17 cellular contexts compared by ENCODE assay signal in genomic region chr16:1968146-1968953, GRCh38. TPM values are rescaled to one million over a fixed set of nuclear protein-coding genes. Genes with fewer than 3 reads are reported as not detected.
DNase-seq lines count a peak whose midpoint lies in the region; ATAC-seq and TF ChIP-seq lines count a peak whose summit lies in the region.
"Had no signal": no experiment of that assay in that cellular context is flagged by ENCODE, and none has a peak within 500 bp of the region (broad histone marks: within the 10 kb centered on the region; RNA-seq: fewer than 3 reads in every experiment).

No MANE protein-coding gene starts in this region.

- H3K36me3 Mint-ChIP-seq in activated CD4-positive, alpha-beta T cell treated with anti-CD3 and anti-CD28 coated beads for 36 hours (ENCODE audit: low read depth), result peaks cover 37% of the 10 kb centered on the region

- no peak overlapping the region for H3K4me3 Mint-ChIP-seq in activated CD4-positive, alpha-beta T cell treated with anti-CD3 and anti-CD28 coated beads for 36 hours

- no peak for ATAC-seq in HCT116
- ATAC-seq in activated CD4-positive, alpha-beta T cell treated with anti-CD3 and anti-CD28 coated beads for 36 hours, result no peak

- H4K20me1 ChIP-seq in HCT116 (ENCODE audit: insufficient read depth), result peaks cover 6% of the 10 kb centered on the region; the same call in 1 of the 2 replicates

- TF ChIP-seq POLR2A in HCT116 (IDR thresholded peaks at IDR 0.05; ENCODE audit: borderline replicate concordance, extremely low read depth, insufficient read depth, insufficient read length) (no peak), testis (IDR thresholded peaks at IDR 0.05) (no peak)

- intact Hi-C loops in HCT116 (cut with micrococcal nuclease) (no loop called here), testis (cut with DNase I; ENCODE audit: low total_unique reads) (no loop called here)
- intact Hi-C loops in activated CD4-positive, alpha-beta T cell treated with anti-CD3 and anti-CD28 coated beads for 36 hours (cut with DNase I, micrococcal nuclease), result no loop called here

- H3K9ac ChIP-seq in HCT116 (ENCODE audit: low read length), result no peak overlapping the region

- 85% methylated on average over 27 to 34 of the region's 41 CpGs for WGBS in testis, 2 donors

- BruUV-seq in HCT116 (replicated peaks; lab: Mats Ljungman, UMichigan), result no TSS peak

- H3K36me3 ChIP-seq in HCT116 (ENCODE audit: control insufficient read depth in 1 of 2, insufficient read depth in 2 of 2, low read length in 2 of 2) (peaks cover 4 to 9% of the 10 kb centered on the region in 2 experiments; a peak in 3 of 4 replicates), testis (ENCODE audit: low read depth, missing control alignments) (no peaks in the 10 kb centered on the region)

- H3K4me3 ChIP-seq in HCT116 (replicated peaks in 1 of 2; ENCODE audit: low read depth in 1 of 2, low read length in 2 of 2) (no peak overlapping the region), testis (no peak overlapping the region)

- peaks cover 7 to 20% of the 10 kb centered on the region in 2 experiments for H3K4me1 ChIP-seq in HCT116 (ENCODE audit: control insufficient read depth in 1 of 2, insufficient read depth in 2 of 2, low read length in 2 of 2)
- H3K4me1 ChIP-seq in testis, result peaks cover 24% of the 10 kb centered on the region

- H3K27ac Mint-ChIP-seq in activated CD4-positive, alpha-beta T cell treated with anti-CD3 and anti-CD28 coated beads for 36 hours, result no peak overlapping the region

- H3K27me3 ChIP-seq in HCT116 (ENCODE audit: insufficient read depth, low read length) (no peaks in the 10 kb centered on the region), testis (no peaks in the 10 kb centered on the region)

- H3K4me2 ChIP-seq in HCT116 (ENCODE audit: low read length), result no peak overlapping the region

- TF ChIP-seq CTCF in HCT116 (IDR thresholded peaks at IDR 0.05 in 2 of 3, conservative IDR thresholded peaks at IDR 0.05 in 1 of 3; ENCODE audit: borderline replicate concordance in 1 of 3, insufficient read depth in 1 of 3, low read depth in 2 of 3, low read length in 2 of 3) (no peak), testis (IDR thresholded peaks at IDR 0.05) (no peak)

- POLR2A ChIA-PET in HCT116 (lab: Charles Lee), result interaction anchor here (4.0 to 5.9 kb wide), 2 partner anchors 7 to 12 kb away, joined by 21 to 104 read pairs; partner anchors contain the start of genes GFER and NOXO1
- POLR2A ChIA-PET in activated CD4-positive, alpha-beta T cell treated with anti-CD3 and anti-CD28 coated beads for 36 hours (lab: Charles Lee), result no interaction called here

- H3K79me2 ChIP-seq in HCT116 (ENCODE audit: insufficient read depth, low read length), result peaks cover 55% of the 10 kb centered on the region

- no peak for TF ChIP-seq RAD21 in HCT116 (IDR thresholded peaks at IDR 0.05; ENCODE audit: low read depth)

- DNase-seq in HCT116 (ENCODE audit: low read depth, low spot score) (no peak), caudate nucleus (lab: John Stamatoyannopoulos, UW) (peak in 38 of 61 donors; percentile 9 to 85 (median 50)), putamen (ENCODE audit: low spot score) (peak; percentile 67), testis (no peak)
- no peak for DNase-seq in activated CD4-positive, alpha-beta T cell treated with anti-CD3 and anti-CD28 coated beads for 36 hours
- DNase-seq: ACHN, C1 segment of cervical spinal cord, DMS79, KG1, MV-4-11, NCI-H1694 treated with DMSO at 0.1 percent for 48 hours, NCI-H2107, NCI-H510A, NCI-H774, Right ventricle myocardium superior had no signal

- H3K4me1 Mint-ChIP-seq in activated CD4-positive, alpha-beta T cell treated with anti-CD3 and anti-CD28 coated beads for 36 hours, result peaks cover 26% of the 10 kb centered on the region

- H2AFZ ChIP-seq in HCT116 (ENCODE audit: low read depth, low read length, poor library complexity, severe bottlenecking), result no peak overlapping the region

- H3K27ac ChIP-seq in HCT116 (ENCODE audit: low read depth, low read length) (0 out of 2 replicates have a peak overlapping the region, but pooled peaks have one; percentile 13), caudate nucleus (ENCODE audit: low read depth, low read length) (peak overlapping the region; percentile 62), testis (no peak overlapping the region)

- H3K9me2 ChIP-seq in HCT116 (ENCODE audit: insufficient read depth), result no peaks in the 10 kb centered on the region

- RAD21 ChIA-PET in HCT116 (lab: Charles Lee; ENCODE audit: low non-redundant PET in 1 of 2, low total read pairs in 2 of 2, uncharacterized antibody in 2 of 2, unreplicated experiment in 2 of 2), result no interaction called here

- CTCF ChIA-PET in HCT116 (lab: Charles Lee), result no interaction called here
- CTCF ChIA-PET in activated CD4-positive, alpha-beta T cell treated with anti-CD3 and anti-CD28 coated beads for 36 hours (lab: Charles Lee), result no interaction called here

- no peaks in the 10 kb centered on the region for H3K27me3 Mint-ChIP-seq in activated CD4-positive, alpha-beta T cell treated with anti-CD3 and anti-CD28 coated beads for 36 hours

- H3K9me3 Mint-ChIP-seq in activated CD4-positive, alpha-beta T cell treated with anti-CD3 and anti-CD28 coated beads for 36 hours (ENCODE audit: low read depth), result no peaks in the 10 kb centered on the region

- H3K9me3 ChIP-seq in HCT116 (ENCODE audit: control insufficient read depth in 1 of 2, insufficient read depth in 1 of 2, low read depth in 1 of 2, low read length in 2 of 2) (no peaks in the 10 kb centered on the region), testis (no peaks in the 10 kb centered on the region)

TF ChIP-seq in HCT116, 20 proteins besides CTCF, POLR2A, EP300 and RAD21 (continues in another document):
- no peak for TF ChIP-seq ZBTB33 (IDR thresholded peaks at IDR 0.05; ENCODE audit: extremely low read depth, insufficient replicate concordance, low read length)
- no peak for TF ChIP-seq SRF (IDR thresholded peaks at IDR 0.05; ENCODE audit: low read depth)

RNA-seq across cellular contexts. Expression of gene RNF151, which starts 1.7 kb away (rescaled TPM):
- total RNA-seq in HCT116 (2021; ENCODE audit: unreplicated experiment) (0.30 TPM), testis (100 to 1,000 TPM in 1 of 2 donors, 10 to 100 TPM in 1; 86.7 to 210 TPM)
- polyA plus RNA-seq in HCT116 (2012), result 0.15 TPM in 1 of 2 replicates, not detected in the other
- not detected for total RNA-seq in activated CD4-positive, alpha-beta T cell treated with anti-CD3 and anti-CD28 coated beads for 36 hours
- 153 TPM for polyA plus RNA-seq in testis (ENCODE audit: insufficient read depth, low read depth, low replicate concordance)
- total RNA-seq: H1, OCI-LY7, Right ventricle myocardium superior had no signal
- polyA plus RNA-seq: H1 had no signal

RNA-seq across cellular contexts. Expression of gene TBL3, which starts 3.5 kb away (rescaled TPM):
- total RNA-seq in HCT116 (2021; ENCODE audit: unreplicated experiment) (68.9 TPM), testis (100 to 1,000 TPM in 1 of 2 donors, 10 to 100 TPM in 1; 83.4 to 109 TPM)
- polyA plus RNA-seq in HCT116 (2012), result 60.9 and 68.3 TPM in 2 replicates
- total RNA-seq in activated CD4-positive, alpha-beta T cell treated with anti-CD3 and anti-CD28 coated beads for 36 hours, result 10 to 100 TPM; 47.4 to 48.6 TPM
- polyA plus RNA-seq in testis (ENCODE audit: insufficient read depth, low read depth, low replicate concordance), result 77.1 TPM

RNA-seq across cellular contexts. Expression of gene RPS2, which starts 3.7 kb away (rescaled TPM):
- total RNA-seq in HCT116 (2021; ENCODE audit: unreplicated experiment) (6,265 TPM), testis (1,000 to 10,000 TPM in 1 of 2 donors, 100 to 1,000 TPM in 1; 744 to 1,779 TPM)
- polyA plus RNA-seq in HCT116 (2012), result 11,405 and 12,752 TPM in 2 replicates
- total RNA-seq in activated CD4-positive, alpha-beta T cell treated with anti-CD3 and anti-CD28 coated beads for 36 hours, result 1,000 to 10,000 TPM; 5,351 to 6,287 TPM
- 1,272 TPM for polyA plus RNA-seq in testis (ENCODE audit: insufficient read depth, low read depth, low replicate concordance)

RNA-seq across cellular contexts. Expression of gene NDUFB10, which starts 9.0 kb away (rescaled TPM):
- total RNA-seq in HCT116 (2021; ENCODE audit: unreplicated experiment) (273 TPM), testis (100 to 1,000 TPM; 127 to 211 TPM)
- 353 and 368 TPM in 2 replicates for polyA plus RNA-seq in HCT116 (2012)
- total RNA-seq in activated CD4-positive, alpha-beta T cell treated with anti-CD3 and anti-CD28 coated beads for 36 hours, result 100 to 1,000 TPM; 113 to 118 TPM
- polyA plus RNA-seq in testis (ENCODE audit: insufficient read depth, low read depth, low replicate concordance), result 186 TPM

RNA-seq across cellular contexts. Expression of gene NOXO1, which starts 12.9 kb away (rescaled TPM):
- total RNA-seq in HCT116 (2021; ENCODE audit: unreplicated experiment) (10.0 TPM), testis (1 to 10 TPM; 4.8 to 7.6 TPM)
- polyA plus RNA-seq in HCT116 (2012), result 4.4 and 5.3 TPM in 2 replicates
- total RNA-seq in activated CD4-positive, alpha-beta T cell treated with anti-CD3 and anti-CD28 coated beads for 36 hours, result not detected
- polyA plus RNA-seq in testis (ENCODE audit: insufficient read depth, low read depth, low replicate concordance), result 3.7 TPM
- total RNA-seq: Right ventricle myocardium superior had no signal

Comparison
In these comparisons a context has a peak if more than half of its experiments do, and no peak if none do; other contexts are left out.
1. DNase-seq: peak in caudate nucleus (38 of 61) and putamen (single experiment); none in HCT116 (single experiment), activated CD4-positive, alpha-beta T cell treated with anti-CD3 and anti-CD28 coated beads for 36 hours (single experiment) and testis (single experiment).
2. H3K27ac ChIP-seq: peak in HCT116 (single experiment) and caudate nucleus (single experiment); none in testis (0 of 2).
3. RNA of gene RNF151, which starts 1.7 kb away (total RNA-seq): 86.7 to 210 TPM in testis; 0.30 TPM in HCT116 (single experiment) and not detected in activated CD4-positive, alpha-beta T cell treated with anti-CD3 and anti-CD28 coated beads for 36 hours; every median in the first group is over 10 times any median in the second.